In genomic region chr2:235054497-235054896, GRCh38 we compare ENCODE assay signal across 19 cellular contexts.
A peak's percentile ranks its signal among the peaks of the same experiment; 100 is the strongest.
DNase-seq lines count a peak whose midpoint lies in the region; ATAC-seq and TF ChIP-seq lines count a peak whose summit lies in the region.
"Had no signal": no experiment of that assay in that cellular context is flagged by ENCODE, and none has a peak within 500 bp of the region (broad histone marks: within the 10 kb centered on the region; RNA-seq: fewer than 3 reads in every experiment).

No MANE protein-coding gene starts in this region.

- H3K36me3 ChIP-seq in SK-N-MC (ENCODE audit: insufficient read depth, low read length), result peaks cover 50% of the 10 kb centered on the region

- H3K27ac ChIP-seq in SK-N-MC, result 0 out of 2 replicates have a peak overlapping the region, but pooled peaks have one; percentile 36
- H3K27ac ChIP-seq: PC-9 had no signal

- ATAC-seq in sciatic nerve (no peak), GM21619 (IDR thresholded peaks at IDR 0.05; ENCODE audit: unreplicated experiment) (no peak), GM21576 (IDR thresholded peaks at IDR 0.05; ENCODE audit: unreplicated experiment) (no peak)
- ATAC-seq: GM23338 had no signal

- 0 out of 2 replicates have a peak, but pooled peaks cover 3% of the 10 kb centered on the region for H3K9me3 Mint-ChIP-seq in HFFc6
- H3K9me3 Mint-ChIP-seq: GM23338 had no signal

- no peak overlapping the region for H3K4me3 Mint-ChIP-seq in HFFc6
- H3K4me3 Mint-ChIP-seq: B cell; CD4-positive, alpha-beta memory T cell; GM23338 had no signal

- H3K36me3 Mint-ChIP-seq in HFFc6 (ENCODE audit: low read depth), result peaks cover 63% of the 10 kb centered on the region
- H3K36me3 Mint-ChIP-seq: CD4-positive, alpha-beta memory T cell had no signal

- peak overlapping the region; percentile 31; the same call in 1 of the 2 replicates for H3K27ac Mint-ChIP-seq in HFFc6
- H3K27ac Mint-ChIP-seq: B cell; CD4-positive, alpha-beta memory T cell; GM23338 had no signal

- H3K9ac ChIP-seq in SK-N-MC (ENCODE audit: insufficient read length), result no peak overlapping the region
- H3K9ac ChIP-seq: SK-N-SH had no signal

- TF ChIP-seq CTCF in HFFc6 (IDR thresholded peaks at IDR 0.05) (no peak), fibroblast of pulmonary artery (IDR thresholded peaks at IDR 0.05; ENCODE audit: low read length, missing control alignments) (no peak)

- DNase-seq in HFFc6 (no peak), SK-N-MC (ENCODE audit: low read depth, low spot score) (no peak), fibroblast of pulmonary artery (ENCODE audit: low read depth) (peak; percentile 24), sciatic nerve (ENCODE audit: low spot score) (peak; percentile 21), SHP77 (lab: John Stamatoyannopoulos, UW) (no peak)
- DNase-seq: Calu3; CD4-positive, alpha-beta memory T cell; DMS53; NCI-H1048; NCI-H146; NCI-H2081; NCI-H510A; NCI-H774; PC-9; SK-N-SH had no signal

- H3K27me3 Mint-ChIP-seq in HFFc6 (ENCODE audit: insufficient read depth), result peaks cover 21% of the 10 kb centered on the region

- intact Hi-C loops in sciatic nerve (cut with DNase I), result no loop called here

- H3K4me3 ChIP-seq in SK-N-MC (no peak overlapping the region), fibroblast of pulmonary artery (replicated peaks; ENCODE audit: low read depth, low read length) (no peak overlapping the region)
- H3K4me3 ChIP-seq: GM23338, PC-9 had no signal

- H3K4me1 Mint-ChIP-seq in HFFc6 (ENCODE audit: low read depth), result peaks cover 37% of the 10 kb centered on the region

- no peaks in the 10 kb centered on the region for H3K9me3 ChIP-seq in SK-N-MC (ENCODE audit: low read depth, low read length)
- H3K9me3 ChIP-seq: SK-N-SH had no signal

Comparison
In these comparisons a context has a peak if more than half of its experiments do, and no peak if none do; other contexts are left out.
1. DNase-seq: peak in fibroblast of pulmonary artery (single experiment) and sciatic nerve (single experiment); none in HFFc6 (single experiment), SK-N-MC (single experiment) and SHP77 (0 of 2).